Comparison of ENCODE assay signal across 8 cellular contexts in genomic region chr13:100721885-100722512, GRCh38. TPM values are rescaled to one million over a fixed set of nuclear protein-coding genes. Genes with fewer than 3 reads are reported as not detected.
DNase-seq lines count a peak whose midpoint lies in the region; ATAC-seq, FAIRE-seq and TF ChIP-seq lines count a peak whose summit lies in the region.

No MANE protein-coding gene starts in this region.

- no peaks in the 10 kb centered on the region for H3K27me3 ChIP-seq in neural progenitor cell

- peak; percentile 63 for DNase-seq in NCI-H345 (lab: John Stamatoyannopoulos, UW)
- peak; percentile 76 for DNase-seq in activated CD8-positive, alpha-beta T cell treated with anti-CD3 and anti-CD28 coated beads for 36 hours
- DNase-seq in epithelial cell of proximal tubule (ENCODE audit: low read depth) = peak; percentile 7
- peak; percentile 66 for DNase-seq in neural progenitor cell (ENCODE audit: low spot score)
- peak; percentile 39 for DNase-seq in urothelium cell line (ENCODE audit: low spot score)

- H3K27ac ChIP-seq in neural progenitor cell = no peak overlapping the region

- H3K79me2 ChIP-seq in neural progenitor cell (ENCODE audit: low read depth) = no peaks in the 10 kb centered on the region

- no peak overlapping the region for H3K9ac ChIP-seq in neural progenitor cell

- H4K20me1 ChIP-seq in neural progenitor cell (ENCODE audit: low read depth) = no peaks in the 10 kb centered on the region

- H3K9me3 Mint-ChIP-seq in activated CD8-positive, alpha-beta T cell treated with anti-CD3 and anti-CD28 coated beads for 36 hours = peaks cover 2% of the 10 kb centered on the region
- H3K9me3 Mint-ChIP-seq in neural progenitor cell = peaks cover 3% of the 10 kb centered on the region

- no peaks in the 10 kb centered on the region for H3K4me1 ChIP-seq in neural progenitor cell

- H3K27me3 Mint-ChIP-seq in activated CD8-positive, alpha-beta T cell treated with anti-CD3 and anti-CD28 coated beads for 36 hours = peaks cover 11% of the 10 kb centered on the region
- H3K27me3 Mint-ChIP-seq in neural progenitor cell (ENCODE audit: insufficient read depth, low read depth) = peaks cover 5% of the 10 kb centered on the region

- POLR2A ChIA-PET in activated CD8-positive, alpha-beta T cell treated with anti-CD3 and anti-CD28 coated beads for 36 hours (lab: Charles Lee) = no interaction called here

- no peak overlapping the region for H3K4me2 ChIP-seq in neural progenitor cell

- CTCF ChIA-PET in activated CD8-positive, alpha-beta T cell treated with anti-CD3 and anti-CD28 coated beads for 36 hours (lab: Charles Lee) = interaction anchor here (0.6 to 2.8 kb wide), 20 partner anchors 8 to 379 kb away, joined by 3 to 11 read pairs (median 4); no protein-coding TSS in a partner anchor

- FAIRE-seq in A204.1 (lab: Jason Lieb, UNC) = peak; percentile 76
- FAIRE-seq in urothelium cell line (lab: Jason Lieb, UNC) = no peak

- no peaks in the 10 kb centered on the region for H3K36me3 ChIP-seq in neural progenitor cell

- no peaks in the 10 kb centered on the region for H3K9me3 ChIP-seq in neural progenitor cell (ENCODE audit: low read depth)

- no peaks in the 10 kb centered on the region for H3F3A ChIP-seq in neural progenitor cell (ENCODE audit: low read depth)

- H3K27ac Mint-ChIP-seq in activated CD8-positive, alpha-beta T cell treated with anti-CD3 and anti-CD28 coated beads for 36 hours = no peak overlapping the region
- no peak overlapping the region for H3K27ac Mint-ChIP-seq in neural progenitor cell

- TF ChIP-seq CTCF in GM12873 (IDR thresholded peaks at IDR 0.05; ENCODE audit: insufficient read depth, low read depth, low read length, missing control alignments) (peak; percentile 85), epithelial cell of proximal tubule (conservative IDR thresholded peaks at IDR 0.05; ENCODE audit: low read depth, low read length) (peak; percentile 83), neural progenitor cell (IDR thresholded peaks at IDR 0.05) (peak; percentile 86)
- TF ChIP-seq CTCF in activated CD8-positive, alpha-beta T cell treated with anti-CD3 and anti-CD28 coated beads for 36 hours (IDR thresholded peaks at IDR 0.05) = peak; percentile 78

- no peak overlapping the region for H3K4me3 Mint-ChIP-seq in activated CD8-positive, alpha-beta T cell treated with anti-CD3 and anti-CD28 coated beads for 36 hours
- no peak overlapping the region for H3K4me3 Mint-ChIP-seq in neural progenitor cell

- peak; percentile 85 for ATAC-seq in HG02943 (IDR thresholded peaks at IDR 0.05; ENCODE audit: low read depth, unreplicated experiment)
- peak; percentile 56 for ATAC-seq in activated CD8-positive, alpha-beta T cell treated with anti-CD3 and anti-CD28 coated beads for 36 hours

- peak overlapping the region; percentile 48 for H2AFZ ChIP-seq in neural progenitor cell (replicated peaks)

- intact Hi-C loops in activated CD8-positive, alpha-beta T cell treated with anti-CD3 and anti-CD28 coated beads for 36 hours (cut with micrococcal nuclease) = loop anchor here (10.0 kb wide), 1 partner anchor 403 kb away; no protein-coding TSS in a partner anchor

- no peaks in the 10 kb centered on the region for H3K36me3 Mint-ChIP-seq in activated CD8-positive, alpha-beta T cell treated with anti-CD3 and anti-CD28 coated beads for 36 hours (ENCODE audit: low read depth)
- no peaks in the 10 kb centered on the region for H3K36me3 Mint-ChIP-seq in neural progenitor cell

- H3K4me3 ChIP-seq in epithelial cell of proximal tubule (ENCODE audit: low read depth, low read length) (no peak overlapping the region), neural progenitor cell (no peak overlapping the region)

- H3K4me1 Mint-ChIP-seq in activated CD8-positive, alpha-beta T cell treated with anti-CD3 and anti-CD28 coated beads for 36 hours (ENCODE audit: low read depth) = peaks cover 2% of the 10 kb centered on the region
- no peaks in the 10 kb centered on the region for H3K4me1 Mint-ChIP-seq in neural progenitor cell

RNA-seq across cellular contexts. Expression of gene TMTC4, which starts 47.4 kb away (rescaled TPM):
- 10 to 100 TPM; 13.3 to 16.1 TPM for total RNA-seq in activated CD8-positive, alpha-beta T cell treated with anti-CD3 and anti-CD28 coated beads for 36 hours
- total RNA-seq in epithelial cell of proximal tubule (29.8 and 31.2 TPM in 2 replicates), neural progenitor cell (ENCODE audit: low replicate concordance) (59.4 and 74.3 TPM in 2 replicates)

Comparison
In these comparisons a context has a peak if more than half of its experiments do, and no peak if none do; other contexts are left out.
1. DNase-seq: peak in every context shown above with its lines; median percentile 76 in activated CD8-positive, alpha-beta T cell treated with anti-CD3 and anti-CD28 coated beads for 36 hours; 66 in neural progenitor cell; 63 in NCI-H345; 39 in urothelium cell line; 7 in epithelial cell of proximal tubule.